ENCODE assay signal across 15 cellular contexts in the genomic region with DNA sequence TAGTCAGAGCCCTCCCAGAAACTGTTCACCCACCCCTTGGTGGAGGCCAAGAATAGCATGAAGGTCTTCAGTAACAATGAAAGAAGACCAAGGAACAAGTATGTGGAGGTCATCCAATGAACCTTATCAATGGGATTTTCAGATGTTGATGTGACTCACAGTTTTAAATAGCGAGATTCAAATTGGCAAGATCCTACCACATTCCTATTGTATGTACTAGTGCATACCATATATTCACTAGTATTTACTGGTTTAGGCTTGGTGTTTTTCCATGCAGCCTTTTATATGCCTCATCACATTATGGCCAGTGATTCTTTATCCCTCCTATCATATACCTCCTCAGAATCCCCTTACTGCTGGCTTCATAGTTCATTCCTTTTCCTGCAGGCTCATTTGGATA. TPM values are rescaled to one million over a fixed set of nuclear protein-coding genes. Genes with fewer than 3 reads are reported as not detected.
DNase-seq lines count a peak whose midpoint lies in the region; ATAC-seq and TF ChIP-seq lines count a peak whose summit lies in the region.
"Had no signal": no experiment of that assay in that cellular context is flagged by ENCODE, and none has a peak within 500 bp of the region (broad histone marks: within the 10 kb centered on the region; RNA-seq: fewer than 3 reads in every experiment).

No MANE protein-coding gene starts in this region.

- CTCF ChIA-PET in RWPE1 (lab: Yijun Ruan, JAX), result no interaction called here
- CTCF ChIA-PET in CD8-positive, alpha-beta T cell (lab: Charles Lee), result no interaction called here

- H3K9me3 ChIP-seq in CD8-positive, alpha-beta T cell (ENCODE audit: low read length), result no peaks in the 10 kb centered on the region
- H3K9me3 ChIP-seq: BLaER1 treated with 17β-estradiol and CSF1 and Interleukin-3, amounts not matched to agents 10 nM and 100 nM; psoas muscle had no signal

- TF ChIP-seq CTCF in RWPE1 (conservative IDR thresholded peaks at IDR 0.05; ENCODE audit: low read depth) (no peak), epithelial cell of esophagus (IDR thresholded peaks at IDR 0.05; ENCODE audit: insufficient read depth, low read depth, low read length, missing control alignments) (no peak), nephron progenitor cell (IDR thresholded peaks at IDR 0.05) (no peak)
- no peak for TF ChIP-seq CTCF in CD8-positive, alpha-beta T cell (IDR thresholded peaks at IDR 0.05)

- no peaks in the 10 kb centered on the region for H3K36me3 ChIP-seq in CD8-positive, alpha-beta T cell (ENCODE audit: insufficient read depth, low read length)
- H3K36me3 ChIP-seq: BLaER1 treated with 17β-estradiol and CSF1 and Interleukin-3, amounts not matched to agents 10 nM and 100 nM had no signal

- no peak for ATAC-seq in CD8-positive, alpha-beta T cell
- ATAC-seq: left cardiac atrium, psoas muscle had no signal

- H3K27ac ChIP-seq in RWPE1, result no peak overlapping the region
- H3K27ac ChIP-seq in CD8-positive, alpha-beta T cell (ENCODE audit: low read depth, low read length), result no peak overlapping the region
- H3K27ac ChIP-seq: BLaER1 treated with 17β-estradiol and CSF1 and Interleukin-3, amounts not matched to agents 10 nM and 100 nM; psoas muscle; SK-N-MC had no signal

- H3K4me1 ChIP-seq in CD8-positive, alpha-beta T cell (ENCODE audit: insufficient read depth, low read length), result no peaks in the 10 kb centered on the region
- H3K4me1 ChIP-seq: psoas muscle had no signal

- DNase-seq in Daoy (ENCODE audit: low read depth), result peak; percentile 54
- peak; percentile 67 for DNase-seq in RWPE1 (ENCODE audit: low spot score)
- peak; percentile 70 for DNase-seq in epithelial cell of esophagus (ENCODE audit: low read depth)
- DNase-seq in nephron progenitor cell, result no peak
- DNase-seq in activated CD8-positive, alpha-beta memory T cell treated with anti-CD3 and anti-CD28 coated beads, Interleukin-2, amount 50 U/mL, for 4 hours, result no peak
- DNase-seq in NCI-H2029 treated with DMSO at 0.1 percent for 48 hours (lab: John Stamatoyannopoulos, UW), result no peak
- no peak for DNase-seq in NCI-H345 (lab: John Stamatoyannopoulos, UW)
- DNase-seq in CD8-positive, alpha-beta T cell, result no peak
- DNase-seq: activated effector memory CD4-positive, alpha-beta T cell treated with Interleukin-2 at 50 U/mL for 16 hours; endodermal cell; left cardiac atrium; NCI-H1105 treated with DMSO at 0.1 percent for 48 hours; psoas muscle had no signal

- H3K27me3 Mint-ChIP-seq in nephron progenitor cell (ENCODE audit: low read depth, poor library complexity), result peaks cover 2% of the 10 kb centered on the region
- H3K27me3 Mint-ChIP-seq in CD8-positive, alpha-beta T cell (ENCODE audit: low read depth), result no peaks in the 10 kb centered on the region

- H3K9me3 Mint-ChIP-seq in nephron progenitor cell, result no peaks in the 10 kb centered on the region
- no peaks in the 10 kb centered on the region for H3K9me3 Mint-ChIP-seq in CD8-positive, alpha-beta T cell
- H3K9me3 Mint-ChIP-seq: endodermal cell had no signal

- POLR2A ChIA-PET in RWPE1 (lab: Yijun Ruan, JAX; ENCODE audit: low non-redundant PET), result no interaction called here
- POLR2A ChIA-PET in CD8-positive, alpha-beta T cell (lab: Charles Lee), result interaction anchor here (0.6 kb wide), 1 partner anchor 480 kb away, joined by 3 read pairs; no protein-coding TSS in a partner anchor

- no peak overlapping the region for H3K4me3 Mint-ChIP-seq in nephron progenitor cell
- H3K4me3 Mint-ChIP-seq in CD8-positive, alpha-beta T cell, result no peak overlapping the region
- H3K4me3 Mint-ChIP-seq: endodermal cell had no signal

- no peaks in the 10 kb centered on the region for H3K4me1 Mint-ChIP-seq in nephron progenitor cell
- H3K4me1 Mint-ChIP-seq in CD8-positive, alpha-beta T cell (ENCODE audit: low read depth), result no peaks in the 10 kb centered on the region
- H3K4me1 Mint-ChIP-seq: endodermal cell had no signal

- H3K4me3 ChIP-seq in epithelial cell of esophagus (ENCODE audit: low read length), result no peak overlapping the region
- H3K4me3 ChIP-seq in CD8-positive, alpha-beta T cell (ENCODE audit: low read depth, low read length), result no peak overlapping the region
- H3K4me3 ChIP-seq: BLaER1 treated with 17β-estradiol and CSF1 and Interleukin-3, amounts not matched to agents 10 nM and 100 nM; psoas muscle; SK-N-MC had no signal

- intact Hi-C loops in CD8-positive, alpha-beta T cell (cut with DNase I, micrococcal nuclease), result no loop called here

- peaks cover 66% of the 10 kb centered on the region for H3K36me3 Mint-ChIP-seq in nephron progenitor cell (ENCODE audit: low read depth)
- no peaks in the 10 kb centered on the region for H3K36me3 Mint-ChIP-seq in CD8-positive, alpha-beta T cell

- H3K27ac Mint-ChIP-seq in nephron progenitor cell, result peak overlapping the region; percentile 34
- H3K27ac Mint-ChIP-seq in CD8-positive, alpha-beta T cell, result no peak overlapping the region
- H3K27ac Mint-ChIP-seq: endodermal cell had no signal

- no peaks in the 10 kb centered on the region for H3K27me3 ChIP-seq in CD8-positive, alpha-beta T cell (ENCODE audit: insufficient read depth, low read length)
- H3K27me3 ChIP-seq: BLaER1 treated with 17β-estradiol and CSF1 and Interleukin-3, amounts not matched to agents 10 nM and 100 nM had no signal

RNA-seq across cellular contexts. Expression of gene ITGB8, which starts 54.4 kb away (rescaled TPM):
- 32.0 and 32.9 TPM in 2 replicates for total RNA-seq in Daoy (2014; rRNA removed; shearing (Covaris generic))
- total RNA-seq in CD8-positive, alpha-beta T cell, result not detected

Comparison
In these comparisons a context has a peak if more than half of its experiments do, and no peak if none do; other contexts are left out.
1. DNase-seq: peak in Daoy (single experiment), RWPE1 (single experiment) and epithelial cell of esophagus (single experiment); none in nephron progenitor cell (single experiment), activated CD8-positive, alpha-beta memory T cell treated with anti-CD3 and anti-CD28 coated beads, Interleukin-2, amount 50 U/mL, for 4 hours (single experiment), NCI-H2029 treated with DMSO at 0.1 percent for 48 hours (single experiment), NCI-H345 (single experiment) and CD8-positive, alpha-beta T cell (0 of 7).
2. RNA of gene ITGB8, which starts 54.4 kb away (total RNA-seq): 32.0 to 32.9 TPM in Daoy; not detected in CD8-positive, alpha-beta T cell; every median in the first group is over 10 times any median in the second.